Comparison of ENCODE assay signal across 8 cellular contexts in genomic region chr3:188421151-188421821, GRCh38.
DNase-seq lines count a peak whose midpoint lies in the region; ATAC-seq and TF ChIP-seq lines count a peak whose summit lies in the region.

No MANE protein-coding gene starts in this region.

- intact Hi-C loops in MCF 10A (cut with micrococcal nuclease), result no loop called here

- DNase-seq in MCF 10A (ENCODE audit: unreplicated experiment), result peak; percentile 55
- DNase-seq in T-helper 2 cell, result no peak
- DNase-seq in HUDEP-2 (lab: John Stamatoyannopoulos, UW; ENCODE audit: unreplicated experiment in 76 of 76), result no peak
- DNase-seq in DMS 273 treated with DMSO at 0.1 percent for 48 hours (lab: John Stamatoyannopoulos, UW), result no peak
- no peak for DNase-seq in caudate nucleus (lab: John Stamatoyannopoulos, UW)

- no peaks in the 10 kb centered on the region for H3K27me3 Mint-ChIP-seq in MCF 10A (ENCODE audit: insufficient read depth, unreplicated experiment)

- ATAC-seq in GM18909 (IDR thresholded peaks at IDR 0.05; ENCODE audit: poor library complexity, unreplicated experiment) (peak; percentile 44), HG03097 (IDR thresholded peaks at IDR 0.05; ENCODE audit: low FRiP score, unreplicated experiment) (peak; percentile 34)

- no peak for TF ChIP-seq CTCF in MCF 10A (IDR thresholded peaks at IDR 0.05; ENCODE audit: unreplicated experiment)

- CTCF ChIA-PET in MCF 10A (lab: Yijun Ruan, JAX), result interaction anchor here (0.5 to 1.6 kb wide), 3 partner anchors 164 to 1041 kb away, joined by 3 to 5 read pairs (median 4); no protein-coding TSS in a partner anchor

- H3K36me3 Mint-ChIP-seq in MCF 10A (ENCODE audit: insufficient read depth, unreplicated experiment), result peaks cover 7% of the 10 kb centered on the region

- no peak overlapping the region for H3K4me3 ChIP-seq in skin epidermis

- BruUV-seq in MCF 10A (replicated peaks; lab: Mats Ljungman, UMichigan), result no TSS peak

- POLR2A ChIA-PET in MCF 10A (lab: Yijun Ruan, JAX), result interaction anchor here (0.5 to 1.6 kb wide), 8 partner anchors 11 to 1500 kb away, joined by 3 to 7 read pairs (median 3); partner anchors contain the start of gene BCL6

- H3K4me1 Mint-ChIP-seq in MCF 10A (ENCODE audit: insufficient read depth, unreplicated experiment), result peaks cover 24% of the 10 kb centered on the region

- H3K9me3 Mint-ChIP-seq in MCF 10A (ENCODE audit: unreplicated experiment), result peaks cover 8% of the 10 kb centered on the region

- H3K27ac Mint-ChIP-seq in MCF 10A (ENCODE audit: low read depth, unreplicated experiment), result peak overlapping the region; percentile 22

- H3K27ac ChIP-seq in skin epidermis (peak overlapping the region in 17 of 21 experiments; percentile 0 to 74 (median 55)), caudate nucleus (ENCODE audit: low read depth, low read length) (no peak overlapping the region)

- no peak overlapping the region for H3K4me3 Mint-ChIP-seq in MCF 10A (ENCODE audit: unreplicated experiment)
